Comparison of ENCODE assay signal across 20 cellular contexts in genomic region chr5:61069150-61069549, GRCh38.
DNase-seq lines count a peak whose midpoint lies in the region; ATAC-seq and TF ChIP-seq lines count a peak whose summit lies in the region.
"Had no signal": no experiment of that assay in that cellular context is flagged by ENCODE, and none has a peak within 500 bp of the region (broad histone marks: within the 10 kb centered on the region; RNA-seq: fewer than 3 reads in every experiment).

No MANE protein-coding gene starts in this region.

- H3K27ac Mint-ChIP-seq in activated CD4-positive, alpha-beta memory T cell treated with anti-CD3 and anti-CD28 coated beads, Interleukin-2, amount 10 ng/mL, durations not matched to agents 7 days and 5 days, result no peak overlapping the region
- no peak overlapping the region for H3K27ac Mint-ChIP-seq in activated CD4-positive, alpha-beta memory T cell treated with anti-CD3 and anti-CD28 coated beads for 36 hours
- no peak overlapping the region for H3K27ac Mint-ChIP-seq in GM23338
- no peak overlapping the region for H3K27ac Mint-ChIP-seq in activated CD8-positive, alpha-beta T cell treated with anti-CD3 and anti-CD28 coated beads for 36 hours
- no peak overlapping the region for H3K27ac Mint-ChIP-seq in stimulated activated effector memory CD8-positive, alpha-beta T cell treated with anti-CD3 and anti-CD28 coated beads, Interleukin-12 subunit alpha, Interleukin-12 subunit beta, amount 100 ng/mL, for 72 hours
- H3K27ac Mint-ChIP-seq: B cell, CD14-positive monocyte had no signal

- no peak overlapping the region for H3K4me3 ChIP-seq in GM23338
- no peak overlapping the region for H3K4me3 ChIP-seq in brain microvascular endothelial cell (ENCODE audit: low read depth, low read length)
- no peak overlapping the region for H3K4me3 ChIP-seq in osteoblast (ENCODE audit: insufficient read depth, low read length)
- H3K4me3 ChIP-seq: A549, GM23248 had no signal

- POLR2A ChIA-PET in activated CD4-positive, alpha-beta memory T cell treated with anti-CD3 and anti-CD28 coated beads, Interleukin-2, amount 10 ng/mL, durations not matched to agents 7 days and 5 days (lab: Charles Lee), result no interaction called here
- POLR2A ChIA-PET in activated CD4-positive, alpha-beta memory T cell treated with anti-CD3 and anti-CD28 coated beads for 36 hours (lab: Charles Lee), result no interaction called here
- POLR2A ChIA-PET in activated CD8-positive, alpha-beta T cell treated with anti-CD3 and anti-CD28 coated beads for 36 hours (lab: Charles Lee), result no interaction called here

- H3K4me2 ChIP-seq in GM23338 (no peak overlapping the region), osteoblast (ENCODE audit: insufficient read depth, low read length) (no peak overlapping the region)
- H3K4me2 ChIP-seq: A549 had no signal

- H3F3A ChIP-seq in GM23338 (replicated peaks; ENCODE audit: low read depth), result no peaks in the 10 kb centered on the region

- TF ChIP-seq CTCF in GM23338 (conservative IDR thresholded peaks at IDR 0.05; ENCODE audit: low read depth in 2 of 2) (no peak), brain microvascular endothelial cell (IDR thresholded peaks at IDR 0.05; ENCODE audit: low read depth, low read length, missing control alignments) (no peak), osteoblast (IDR thresholded peaks at IDR 0.05; ENCODE audit: extremely low read depth, low read depth, low read length) (no peak)
- TF ChIP-seq CTCF in activated CD8-positive, alpha-beta T cell treated with anti-CD3 and anti-CD28 coated beads for 36 hours (IDR thresholded peaks at IDR 0.05), result no peak

- H3K79me2 ChIP-seq in GM23338 (replicated peaks; ENCODE audit: insufficient read depth) (no peaks in the 10 kb centered on the region), osteoblast (ENCODE audit: insufficient read depth, low read length) (no peaks in the 10 kb centered on the region)

- H2AFZ ChIP-seq in GM23338 (no peak overlapping the region), osteoblast (ENCODE audit: low read length) (no peak overlapping the region)
- H2AFZ ChIP-seq: GM23248 had no signal

- intact Hi-C loops in activated CD4-positive, alpha-beta memory T cell treated with anti-CD3 and anti-CD28 coated beads for 36 hours (cut with micrococcal nuclease), result no loop called here
- intact Hi-C loops in activated CD8-positive, alpha-beta T cell treated with anti-CD3 and anti-CD28 coated beads for 36 hours (cut with micrococcal nuclease), result no loop called here

- peaks cover 3% of the 10 kb centered on the region for H3K9me3 Mint-ChIP-seq in activated CD4-positive, alpha-beta memory T cell treated with anti-CD3 and anti-CD28 coated beads, Interleukin-2, amount 10 ng/mL, durations not matched to agents 7 days and 5 days
- H3K9me3 Mint-ChIP-seq in activated CD4-positive, alpha-beta memory T cell treated with anti-CD3 and anti-CD28 coated beads for 36 hours, result peaks cover 18% of the 10 kb centered on the region
- 0 out of 3 replicates have a peak, but pooled peaks cover 3% of the 10 kb centered on the region for H3K9me3 Mint-ChIP-seq in GM23338
- peaks cover 7% of the 10 kb centered on the region for H3K9me3 Mint-ChIP-seq in activated CD8-positive, alpha-beta T cell treated with anti-CD3 and anti-CD28 coated beads for 36 hours
- peaks cover 13% of the 10 kb centered on the region for H3K9me3 Mint-ChIP-seq in stimulated activated effector memory CD8-positive, alpha-beta T cell treated with anti-CD3 and anti-CD28 coated beads, Interleukin-12 subunit alpha, Interleukin-12 subunit beta, amount 100 ng/mL, for 72 hours

- CTCF ChIA-PET in activated CD4-positive, alpha-beta memory T cell treated with anti-CD3 and anti-CD28 coated beads, Interleukin-2, amount 10 ng/mL, durations not matched to agents 7 days and 5 days (lab: Charles Lee), result no interaction called here
- CTCF ChIA-PET in activated CD4-positive, alpha-beta memory T cell treated with anti-CD3 and anti-CD28 coated beads for 36 hours (lab: Charles Lee), result interaction anchor here (0.7 kb wide), 1 partner anchor 103 kb away, joined by 5 read pairs; no protein-coding TSS in a partner anchor
- CTCF ChIA-PET in activated CD8-positive, alpha-beta T cell treated with anti-CD3 and anti-CD28 coated beads for 36 hours (lab: Charles Lee), result no interaction called here

- in situ Hi-C loops in brain microvascular endothelial cell (cut with HindIII; ENCODE audit: low pct_ligation_motif_present, low sequenced_read_pairs), result no loop called here

- no peaks in the 10 kb centered on the region for H3K27me3 ChIP-seq in GM23338 (ENCODE audit: insufficient read depth)
- no peaks in the 10 kb centered on the region for H3K27me3 ChIP-seq in brain microvascular endothelial cell (replicated peaks)
- no peaks in the 10 kb centered on the region for H3K27me3 ChIP-seq in osteoblast (ENCODE audit: insufficient read depth, low read length)

- H3K4me1 ChIP-seq in GM23338 (ENCODE audit: insufficient read depth), result no peaks in the 10 kb centered on the region; the same call in 1 of the 2 replicates
- H3K4me1 ChIP-seq in osteoblast (ENCODE audit: insufficient read depth, low read length), result no peaks in the 10 kb centered on the region
- H3K4me1 ChIP-seq: A549 had no signal

- peak; percentile 28; the same call in 1 of the 3 replicates for ATAC-seq in GM23338
- no peak for ATAC-seq in activated CD8-positive, alpha-beta T cell treated with anti-CD3 and anti-CD28 coated beads for 36 hours
- peak; percentile 74 for ATAC-seq in stimulated activated effector memory CD8-positive, alpha-beta T cell treated with anti-CD3 and anti-CD28 coated beads, Interleukin-12 subunit alpha, Interleukin-12 subunit beta, amount 100 ng/mL, for 72 hours
- ATAC-seq: A549, Panc1 had no signal

- H3K27ac ChIP-seq in GM23338 (ENCODE audit: low read depth) (no peak overlapping the region), brain microvascular endothelial cell (no peak overlapping the region), osteoblast (ENCODE audit: low read depth, low read length) (no peak overlapping the region)
- H3K27ac ChIP-seq: A549, GM23248 had no signal

- no peaks in the 10 kb centered on the region for H3K9me3 ChIP-seq in osteoblast (ENCODE audit: low read depth, low read length)
- H3K9me3 ChIP-seq: A549 had no signal

- H3K4me1 Mint-ChIP-seq in activated CD4-positive, alpha-beta memory T cell treated with anti-CD3 and anti-CD28 coated beads, Interleukin-2, amount 10 ng/mL, durations not matched to agents 7 days and 5 days, result peaks cover 4% of the 10 kb centered on the region
- no peaks in the 10 kb centered on the region for H3K4me1 Mint-ChIP-seq in activated CD4-positive, alpha-beta memory T cell treated with anti-CD3 and anti-CD28 coated beads for 36 hours (ENCODE audit: low read depth)
- H3K4me1 Mint-ChIP-seq in GM23338, result peaks cover 12% of the 10 kb centered on the region; the same call in 2 of the 3 replicates
- H3K4me1 Mint-ChIP-seq in activated CD8-positive, alpha-beta T cell treated with anti-CD3 and anti-CD28 coated beads for 36 hours (ENCODE audit: low read depth), result peaks cover 5% of the 10 kb centered on the region
- peaks cover 7% of the 10 kb centered on the region for H3K4me1 Mint-ChIP-seq in stimulated activated effector memory CD8-positive, alpha-beta T cell treated with anti-CD3 and anti-CD28 coated beads, Interleukin-12 subunit alpha, Interleukin-12 subunit beta, amount 100 ng/mL, for 72 hours

- H3K27me3 Mint-ChIP-seq in activated CD4-positive, alpha-beta memory T cell treated with anti-CD3 and anti-CD28 coated beads, Interleukin-2, amount 10 ng/mL, durations not matched to agents 7 days and 5 days, result no peaks in the 10 kb centered on the region
- no peaks in the 10 kb centered on the region for H3K27me3 Mint-ChIP-seq in activated CD4-positive, alpha-beta memory T cell treated with anti-CD3 and anti-CD28 coated beads for 36 hours
- H3K27me3 Mint-ChIP-seq in GM23338 (ENCODE audit: insufficient read depth, low read depth, poor library complexity), result no peaks in the 10 kb centered on the region
- H3K27me3 Mint-ChIP-seq in activated CD8-positive, alpha-beta T cell treated with anti-CD3 and anti-CD28 coated beads for 36 hours, result no peaks in the 10 kb centered on the region
- H3K27me3 Mint-ChIP-seq: B cell had no signal

- peak; percentile 18 for DNase-seq in activated CD4-positive, alpha-beta memory T cell treated with anti-CD3 and anti-CD28 coated beads, Interleukin-2, amount 10 ng/mL, durations not matched to agents 7 days and 5 days
- DNase-seq in activated CD4-positive, alpha-beta memory T cell treated with anti-CD3 and anti-CD28 coated beads for 36 hours, result no peak
- DNase-seq in GM23338 (ENCODE audit: low spot score) (no peak), RKO (ENCODE audit: low spot score) (no peak), brain microvascular endothelial cell (no peak), osteoblast (ENCODE audit: insufficient read length, low spot score, missing footprints) (no peak)
- peak; percentile 21 for DNase-seq in activated CD8-positive, alpha-beta T cell treated with anti-CD3 and anti-CD28 coated beads for 36 hours
- DNase-seq in stimulated activated effector memory CD8-positive, alpha-beta T cell treated with anti-CD3 and anti-CD28 coated beads, Interleukin-12 subunit alpha, Interleukin-12 subunit beta, amount 100 ng/mL, for 72 hours (ENCODE audit: low spot score in 2 of 2), result no peak
- DNase-seq: GF-D8, GM23248, HCEC 1CT, NCI-H1417, NCI-H1694 treated with DMSO at 0.1 percent for 48 hours, NCI-H2081 treated with DMSO at 0.1 percent for 48 hours, NCI-H446, NCI-H526 treated with DMSO at 0.1 percent for 48 hours had no signal

- H3K36me3 ChIP-seq in GM23338 (ENCODE audit: insufficient read depth), result no peaks in the 10 kb centered on the region
- no peaks in the 10 kb centered on the region for H3K36me3 ChIP-seq in brain microvascular endothelial cell (replicated peaks)
- no peaks in the 10 kb centered on the region for H3K36me3 ChIP-seq in osteoblast (ENCODE audit: insufficient read depth, low read length)

- H4K20me1 ChIP-seq in GM23338 (replicated peaks; ENCODE audit: insufficient read depth) (no peaks in the 10 kb centered on the region), osteoblast (ENCODE audit: insufficient read depth, low read length) (no peaks in the 10 kb centered on the region)

- no peaks in the 10 kb centered on the region for H3K36me3 Mint-ChIP-seq in activated CD4-positive, alpha-beta memory T cell treated with anti-CD3 and anti-CD28 coated beads, Interleukin-2, amount 10 ng/mL, durations not matched to agents 7 days and 5 days (ENCODE audit: low read depth)
- H3K36me3 Mint-ChIP-seq in activated CD4-positive, alpha-beta memory T cell treated with anti-CD3 and anti-CD28 coated beads for 36 hours, result peaks cover 6% of the 10 kb centered on the region
- no peaks in the 10 kb centered on the region; the same call in 2 of the 3 replicates for H3K36me3 Mint-ChIP-seq in GM23338 (ENCODE audit: low read depth)
- peaks cover 8% of the 10 kb centered on the region for H3K36me3 Mint-ChIP-seq in activated CD8-positive, alpha-beta T cell treated with anti-CD3 and anti-CD28 coated beads for 36 hours (ENCODE audit: low read depth)
- no peaks in the 10 kb centered on the region for H3K36me3 Mint-ChIP-seq in stimulated activated effector memory CD8-positive, alpha-beta T cell treated with anti-CD3 and anti-CD28 coated beads, Interleukin-12 subunit alpha, Interleukin-12 subunit beta, amount 100 ng/mL, for 72 hours

- H3K9me2 ChIP-seq in GM23338 (ENCODE audit: insufficient read depth), result no peaks in the 10 kb centered on the region

- H3K4me3 Mint-ChIP-seq in activated CD4-positive, alpha-beta memory T cell treated with anti-CD3 and anti-CD28 coated beads, Interleukin-2, amount 10 ng/mL, durations not matched to agents 7 days and 5 days, result no peak overlapping the region
- no peak overlapping the region for H3K4me3 Mint-ChIP-seq in activated CD4-positive, alpha-beta memory T cell treated with anti-CD3 and anti-CD28 coated beads for 36 hours
- H3K4me3 Mint-ChIP-seq in GM23338, result no peak overlapping the region
- H3K4me3 Mint-ChIP-seq in activated CD8-positive, alpha-beta T cell treated with anti-CD3 and anti-CD28 coated beads for 36 hours, result no peak overlapping the region
- H3K4me3 Mint-ChIP-seq in stimulated activated effector memory CD8-positive, alpha-beta T cell treated with anti-CD3 and anti-CD28 coated beads, Interleukin-12 subunit alpha, Interleukin-12 subunit beta, amount 100 ng/mL, for 72 hours, result no peak overlapping the region
- H3K4me3 Mint-ChIP-seq: B cell, CD14-positive monocyte had no signal

Comparison
In these comparisons a context has a peak if more than half of its experiments do, and no peak if none do; other contexts are left out.
1. DNase-seq: peak in activated CD4-positive, alpha-beta memory T cell treated with anti-CD3 and anti-CD28 coated beads, Interleukin-2, amount 10 ng/mL, durations not matched to agents 7 days and 5 days (single experiment) and activated CD8-positive, alpha-beta T cell treated with anti-CD3 and anti-CD28 coated beads for 36 hours (single experiment); none in activated CD4-positive, alpha-beta memory T cell treated with anti-CD3 and anti-CD28 coated beads for 36 hours (single experiment), GM23338 (single experiment), stimulated activated effector memory CD8-positive, alpha-beta T cell treated with anti-CD3 and anti-CD28 coated beads, Interleukin-12 subunit alpha, Interleukin-12 subunit beta, amount 100 ng/mL, for 72 hours (0 of 2), RKO (single experiment), brain microvascular endothelial cell (single experiment) and osteoblast (single experiment).